In the genomic region with DNA sequence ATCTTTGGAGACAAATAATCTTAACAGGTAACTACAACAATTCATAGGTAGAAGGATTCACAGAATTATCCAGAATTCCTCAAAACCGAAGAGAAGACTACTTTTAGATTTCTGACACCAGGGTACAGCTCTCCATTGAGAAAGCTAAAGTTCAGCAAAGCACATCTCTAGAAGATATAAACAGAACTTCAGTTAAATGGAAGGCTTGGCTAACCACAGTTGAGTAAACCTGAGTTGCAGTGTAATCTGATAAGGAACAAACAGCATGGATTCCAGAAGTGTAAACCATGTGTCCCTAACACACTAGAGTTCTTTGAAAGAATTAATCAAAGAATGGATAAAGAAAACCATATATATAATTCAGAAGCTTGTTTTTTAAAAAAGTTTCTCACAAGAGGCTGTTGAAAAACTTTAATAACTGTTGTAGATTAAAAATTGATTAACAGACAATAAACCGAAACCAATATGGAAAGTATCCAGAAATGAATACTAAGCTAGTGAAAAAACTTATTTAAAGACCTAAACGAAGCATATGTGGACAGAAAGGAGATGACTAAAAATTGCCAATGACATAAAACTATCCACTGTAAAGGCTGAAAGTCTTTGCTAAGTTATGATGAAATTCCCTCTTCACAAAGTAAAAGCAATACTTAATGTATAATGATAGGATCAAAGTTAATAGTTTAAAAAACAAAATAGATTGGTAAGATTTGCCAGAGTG, we compare ENCODE assay signal across 1 cellular context.
TF ChIP-seq lines count a peak whose summit lies in the region.

No MANE protein-coding gene starts in this region.

TF ChIP-seq in SK-N-SH treated with all-trans-retinoic acid at 6 μM for 48 hours, 23 proteins besides CTCF, POLR2A, EP300 and RAD21 (continued from another document):
- TF ChIP-seq, protein P1, sequence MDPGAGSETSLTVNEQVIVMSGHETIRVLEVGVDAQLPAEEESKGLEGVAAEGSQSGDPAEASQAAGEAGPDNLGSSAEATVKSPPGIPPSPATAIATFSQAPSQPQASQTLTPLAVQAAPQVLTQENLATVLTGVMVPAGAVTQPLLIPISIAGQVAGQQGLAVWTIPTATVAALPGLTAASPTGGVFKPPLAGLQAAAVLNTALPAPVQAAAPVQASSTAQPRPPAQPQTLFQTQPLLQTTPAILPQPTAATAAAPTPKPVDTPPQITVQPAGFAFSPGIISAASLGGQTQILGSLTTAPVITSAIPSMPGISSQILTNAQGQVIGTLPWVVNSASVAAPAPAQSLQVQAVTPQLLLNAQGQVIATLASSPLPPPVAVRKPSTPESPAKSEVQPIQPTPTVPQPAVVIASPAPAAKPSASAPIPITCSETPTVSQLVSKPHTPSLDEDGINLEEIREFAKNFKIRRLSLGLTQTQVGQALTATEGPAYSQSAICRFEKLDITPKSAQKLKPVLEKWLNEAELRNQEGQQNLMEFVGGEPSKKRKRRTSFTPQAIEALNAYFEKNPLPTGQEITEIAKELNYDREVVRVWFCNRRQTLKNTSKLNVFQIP (CRISPR knock-in tag; IDR thresholded peaks at IDR 0.05; ENCODE audit: borderline replicate concordance, low read depth), result no peak
- no peak for TF ChIP-seq ZC3H10 (CRISPR knock-in tag; IDR thresholded peaks at IDR 0.05)
- TF ChIP-seq RARB (CRISPR knock-in tag; IDR thresholded peaks at IDR 0.05), result no peak
- TF ChIP-seq, protein P2, sequence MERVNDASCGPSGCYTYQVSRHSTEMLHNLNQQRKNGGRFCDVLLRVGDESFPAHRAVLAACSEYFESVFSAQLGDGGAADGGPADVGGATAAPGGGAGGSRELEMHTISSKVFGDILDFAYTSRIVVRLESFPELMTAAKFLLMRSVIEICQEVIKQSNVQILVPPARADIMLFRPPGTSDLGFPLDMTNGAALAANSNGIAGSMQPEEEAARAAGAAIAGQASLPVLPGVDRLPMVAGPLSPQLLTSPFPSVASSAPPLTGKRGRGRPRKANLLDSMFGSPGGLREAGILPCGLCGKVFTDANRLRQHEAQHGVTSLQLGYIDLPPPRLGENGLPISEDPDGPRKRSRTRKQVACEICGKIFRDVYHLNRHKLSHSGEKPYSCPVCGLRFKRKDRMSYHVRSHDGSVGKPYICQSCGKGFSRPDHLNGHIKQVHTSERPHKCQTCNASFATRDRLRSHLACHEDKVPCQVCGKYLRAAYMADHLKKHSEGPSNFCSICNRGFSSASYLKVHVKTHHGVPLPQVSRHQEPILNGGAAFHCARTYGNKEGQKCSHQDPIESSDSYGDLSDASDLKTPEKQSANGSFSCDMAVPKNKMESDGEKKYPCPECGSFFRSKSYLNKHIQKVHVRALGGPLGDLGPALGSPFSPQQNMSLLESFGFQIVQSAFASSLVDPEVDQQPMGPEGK (CRISPR knock-in tag; IDR thresholded peaks at IDR 0.05; ENCODE audit: borderline replicate concordance), result no peak
- no peak for TF ChIP-seq ZNF70 (CRISPR knock-in tag; IDR thresholded peaks at IDR 0.05)
- TF ChIP-seq CSDC2 (CRISPR knock-in tag; IDR thresholded peaks at IDR 0.05), result no peak
